Comparison of ENCODE assay signal across 19 cellular contexts in genomic region chr17:71482625-71483024, GRCh38.
"Had no signal": no experiment of that assay in that cellular context is flagged by ENCODE, and none has a peak within 500 bp of the region (broad histone marks: within the 10 kb centered on the region; RNA-seq: fewer than 3 reads in every experiment).

No MANE protein-coding gene starts in this region.

- H3K36me3 ChIP-seq: colonic mucosa, esophagus squamous epithelium, gastrocnemius medialis, tibial nerve had no signal

- H3K27me3 ChIP-seq: colonic mucosa, esophagus squamous epithelium, gastrocnemius medialis, tibial nerve had no signal

- H3K9me3 ChIP-seq: colonic mucosa, esophagus squamous epithelium, gastrocnemius medialis, tibial nerve had no signal

- DNase-seq: activated B cell treated with CpG ODN at 0.5 μM for 24 hours; activated CD4-positive, alpha-beta T cell treated with anti-CD3 and anti-CD28 coated beads, Interleukin-2, amount 50 U/mL, for 1 hour; activated CD8-positive, alpha-beta T cell treated with anti-CD3 and anti-CD28 coated beads for 36 hours; activated T-cell treated with anti-CD3 and anti-CD28 coated beads, Interleukin-2, amount 50 U/mL, for 4 hours; anterior cingulate cortex; colonic mucosa; effector CD8-positive, alpha-beta T cell; esophagus squamous epithelium; gastrocnemius medialis; glutamatergic neuron; islet precursor cell; left cardiac atrium; left ventricle myocardium superior; posterior cingulate gyrus; right cardiac atrium; stimulated activated CD4-positive, alpha-beta T cell treated with anti-CD3 and anti-CD28 coated beads, Interleukin-2, amount 100 ng/mL, for 48 hours; stimulated activated naive CD4-positive, alpha-beta T cell treated with Interleukin-2 at 50 U/mL for 16 hours had no signal

- ATAC-seq: activated CD8-positive, alpha-beta T cell treated with anti-CD3 and anti-CD28 coated beads for 36 hours; activated T-cell treated with anti-CD3 and anti-CD28 coated beads, Interleukin-2, amount 50 U/mL, for 4 hours; activated T-helper 17 cell treated with anti-CD3 and anti-CD28 coated beads, Interleukin-2, amount 50 U/mL, for 72 hours; gastrocnemius medialis; left cardiac atrium; left ventricle myocardium superior; right cardiac atrium had no signal

- H3K4me3 ChIP-seq: colonic mucosa, esophagus squamous epithelium, gastrocnemius medialis, tibial nerve had no signal

- H3K4me1 ChIP-seq: colonic mucosa, esophagus squamous epithelium, gastrocnemius medialis, tibial nerve had no signal
